ENCODE assay signal across 1 cellular context in genomic region chr14:24634158-24634557, GRCh38.
TF ChIP-seq lines count a peak whose summit lies in the region.

Gene GZMB (minus strand): TSS chr14:24634190. CDS start chr14:24634160, 30 bp downstream.

TF ChIP-seq in GM12878, 131 proteins besides CTCF, POLR2A, EP300 and RAD21 (continued from another document):
- TF ChIP-seq IRF5 (IDR thresholded peaks at IDR 0.05; ENCODE audit: borderline replicate concordance) (no peak), TCF12 (IDR thresholded peaks at IDR 0.05; ENCODE audit: low read depth, low read length) (no peak), TCF3 (IDR thresholded peaks at IDR 0.05; ENCODE audit: borderline replicate concordance, insufficient read depth, low read depth, low read length) (no peak), RUNX3 (IDR thresholded peaks at IDR 0.05; ENCODE audit: low read length) (0 out of 2 replicates have a peak, but pooled peaks have one; percentile 11), NFIC (IDR thresholded peaks at IDR 0.05; ENCODE audit: low read depth, low read length) (no peak), ZNF24 (IDR thresholded peaks at IDR 0.05) (no peak), EED (IDR thresholded peaks at IDR 0.05; ENCODE audit: low read depth) (no peak), SRF (IDR thresholded peaks at IDR 0.05; ENCODE audit: low read depth in 2 of 2, low read length in 2 of 2) (no peak), CHD4 (IDR thresholded peaks at IDR 0.05) (no peak), HDGF (IDR thresholded peaks at IDR 0.05) (no peak), SMAD1 (IDR thresholded peaks at IDR 0.05; ENCODE audit: low read depth, partially characterized antibody) (no peak), SREBF2 (IDR thresholded peaks at IDR 0.05; ENCODE audit: low read length) (no peak), CREB1 (IDR thresholded peaks at IDR 0.05; ENCODE audit: low read depth) (peak; percentile 78), CBFB (IDR thresholded peaks at IDR 0.05; ENCODE audit: low read depth) (no peak), SIN3A (IDR thresholded peaks at IDR 0.05; ENCODE audit: low read depth, low read length) (no peak), GATAD2B (conservative IDR thresholded peaks at IDR 0.05; ENCODE audit: low read depth) (no peak), MTA2 (IDR thresholded peaks at IDR 0.05; ENCODE audit: low read depth) (no peak), ZSCAN29 (IDR thresholded peaks at IDR 0.05) (no peak), ZBTB11 (CRISPR knock-in tag; IDR thresholded peaks at IDR 0.05) (no peak), ELK1 (IDR thresholded peaks at IDR 0.05; ENCODE audit: low read depth, low read length) (no peak)
